In the genomic region with DNA sequence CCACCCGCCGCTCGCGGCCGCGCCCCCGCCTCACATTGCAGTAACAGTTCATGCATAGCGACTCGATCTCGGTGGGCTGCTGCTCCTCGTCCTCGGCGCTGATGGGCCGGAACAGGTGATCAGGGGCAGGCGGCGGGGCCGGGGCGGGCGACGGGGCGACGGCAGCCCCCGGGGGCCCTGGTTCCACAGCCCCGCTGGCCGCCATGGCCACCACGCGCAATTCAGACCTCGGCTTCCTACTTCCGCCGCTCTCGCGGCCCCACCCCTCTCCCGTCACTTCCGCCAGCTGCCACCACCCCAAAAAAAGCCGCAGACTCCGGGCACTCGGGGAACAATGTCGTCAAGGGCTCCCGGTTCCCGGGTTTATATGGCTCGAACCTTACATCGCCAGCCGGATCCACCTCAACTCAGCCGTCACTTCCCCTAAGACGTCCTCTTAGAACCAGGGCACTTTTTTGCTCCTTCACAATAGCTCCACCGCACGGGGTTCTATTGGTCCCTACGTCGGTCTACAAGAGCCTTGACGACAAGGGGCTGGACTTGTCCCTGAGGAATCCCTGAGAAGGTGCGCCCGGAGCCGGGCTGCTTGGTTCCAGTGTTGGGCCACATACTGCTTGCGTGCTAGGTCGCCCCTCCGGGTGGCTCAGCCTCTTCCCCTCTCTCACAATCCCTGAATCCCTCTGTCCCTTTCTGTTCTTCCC, we compare ENCODE assay signal across 1 cellular context.
TF ChIP-seq lines count a peak whose summit lies in the region.

A gene with protein sequence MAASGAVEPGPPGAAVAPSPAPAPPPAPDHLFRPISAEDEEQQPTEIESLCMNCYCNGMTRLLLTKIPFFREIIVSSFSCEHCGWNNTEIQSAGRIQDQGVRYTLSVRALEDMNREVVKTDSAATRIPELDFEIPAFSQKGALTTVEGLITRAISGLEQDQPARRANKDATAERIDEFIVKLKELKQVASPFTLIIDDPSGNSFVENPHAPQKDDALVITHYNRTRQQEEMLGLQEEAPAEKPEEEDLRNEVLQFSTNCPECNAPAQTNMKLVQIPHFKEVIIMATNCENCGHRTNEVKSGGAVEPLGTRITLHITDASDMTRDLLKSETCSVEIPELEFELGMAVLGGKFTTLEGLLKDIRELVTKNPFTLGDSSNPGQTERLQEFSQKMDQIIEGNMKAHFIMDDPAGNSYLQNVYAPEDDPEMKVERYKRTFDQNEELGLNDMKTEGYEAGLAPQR (minus strand): TSS at position 238 of the 701 bp plus-strand sequence. CDS start 33 bp downstream, at position 205.

TF ChIP-seq in HepG2, 621 proteins besides CTCF, POLR2A, EP300 and RAD21 (continued from another document and continues in another):
- TF ChIP-seq, protein P1, sequence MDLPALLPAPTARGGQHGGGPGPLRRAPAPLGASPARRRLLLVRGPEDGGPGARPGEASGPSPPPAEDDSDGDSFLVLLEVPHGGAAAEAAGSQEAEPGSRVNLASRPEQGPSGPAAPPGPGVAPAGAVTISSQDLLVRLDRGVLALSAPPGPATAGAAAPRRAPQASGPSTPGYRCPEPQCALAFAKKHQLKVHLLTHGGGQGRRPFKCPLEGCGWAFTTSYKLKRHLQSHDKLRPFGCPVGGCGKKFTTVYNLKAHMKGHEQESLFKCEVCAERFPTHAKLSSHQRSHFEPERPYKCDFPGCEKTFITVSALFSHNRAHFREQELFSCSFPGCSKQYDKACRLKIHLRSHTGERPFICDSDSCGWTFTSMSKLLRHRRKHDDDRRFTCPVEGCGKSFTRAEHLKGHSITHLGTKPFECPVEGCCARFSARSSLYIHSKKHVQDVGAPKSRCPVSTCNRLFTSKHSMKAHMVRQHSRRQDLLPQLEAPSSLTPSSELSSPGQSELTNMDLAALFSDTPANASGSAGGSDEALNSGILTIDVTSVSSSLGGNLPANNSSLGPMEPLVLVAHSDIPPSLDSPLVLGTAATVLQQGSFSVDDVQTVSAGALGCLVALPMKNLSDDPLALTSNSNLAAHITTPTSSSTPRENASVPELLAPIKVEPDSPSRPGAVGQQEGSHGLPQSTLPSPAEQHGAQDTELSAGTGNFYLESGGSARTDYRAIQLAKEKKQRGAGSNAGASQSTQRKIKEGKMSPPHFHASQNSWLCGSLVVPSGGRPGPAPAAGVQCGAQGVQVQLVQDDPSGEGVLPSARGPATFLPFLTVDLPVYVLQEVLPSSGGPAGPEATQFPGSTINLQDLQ (CRISPR knock-in tag; IDR thresholded peaks at IDR 0.05): no peak
- peak; percentile 95 for TF ChIP-seq SAP130 (CRISPR knock-in tag; IDR thresholded peaks at IDR 0.05; ENCODE audit: low read depth)
- peak; percentile 49; the same call in 1 of the 2 replicates for TF ChIP-seq ZBTB7B (CRISPR knock-in tag; IDR thresholded peaks at IDR 0.05)
- TF ChIP-seq NR2C2 (CRISPR knock-in tag; IDR thresholded peaks at IDR 0.05; ENCODE audit: borderline replicate concordance): no peak
- TF ChIP-seq PHF20 (CRISPR knock-in tag; IDR thresholded peaks at IDR 0.05): peak; percentile 88
- no peak for TF ChIP-seq SIN3B (IDR thresholded peaks at IDR 0.05; ENCODE audit: low read length)
- TF ChIP-seq BRCA1 (CRISPR knock-in tag; IDR thresholded peaks at IDR 0.05): no peak
- peak; percentile 36 for TF ChIP-seq ZFY (CRISPR knock-in tag; IDR thresholded peaks at IDR 0.05)
- TF ChIP-seq, protein P2, sequence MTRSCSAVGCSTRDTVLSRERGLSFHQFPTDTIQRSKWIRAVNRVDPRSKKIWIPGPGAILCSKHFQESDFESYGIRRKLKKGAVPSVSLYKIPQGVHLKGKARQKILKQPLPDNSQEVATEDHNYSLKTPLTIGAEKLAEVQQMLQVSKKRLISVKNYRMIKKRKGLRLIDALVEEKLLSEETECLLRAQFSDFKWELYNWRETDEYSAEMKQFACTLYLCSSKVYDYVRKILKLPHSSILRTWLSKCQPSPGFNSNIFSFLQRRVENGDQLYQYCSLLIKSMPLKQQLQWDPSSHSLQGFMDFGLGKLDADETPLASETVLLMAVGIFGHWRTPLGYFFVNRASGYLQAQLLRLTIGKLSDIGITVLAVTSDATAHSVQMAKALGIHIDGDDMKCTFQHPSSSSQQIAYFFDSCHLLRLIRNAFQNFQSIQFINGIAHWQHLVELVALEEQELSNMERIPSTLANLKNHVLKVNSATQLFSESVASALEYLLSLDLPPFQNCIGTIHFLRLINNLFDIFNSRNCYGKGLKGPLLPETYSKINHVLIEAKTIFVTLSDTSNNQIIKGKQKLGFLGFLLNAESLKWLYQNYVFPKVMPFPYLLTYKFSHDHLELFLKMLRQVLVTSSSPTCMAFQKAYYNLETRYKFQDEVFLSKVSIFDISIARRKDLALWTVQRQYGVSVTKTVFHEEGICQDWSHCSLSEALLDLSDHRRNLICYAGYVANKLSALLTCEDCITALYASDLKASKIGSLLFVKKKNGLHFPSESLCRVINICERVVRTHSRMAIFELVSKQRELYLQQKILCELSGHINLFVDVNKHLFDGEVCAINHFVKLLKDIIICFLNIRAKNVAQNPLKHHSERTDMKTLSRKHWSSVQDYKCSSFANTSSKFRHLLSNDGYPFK (CRISPR knock-in tag; IDR thresholded peaks at IDR 0.05; ENCODE audit: borderline replicate concordance): peak; percentile 87; the same call in 1 of the 2 replicates
- peak; percentile 69; the same call in 1 of the 2 replicates for TF ChIP-seq ZNF230 (CRISPR knock-in tag; IDR thresholded peaks at IDR 0.05)
- no peak for TF ChIP-seq ZNF652 (CRISPR knock-in tag; IDR thresholded peaks at IDR 0.05; ENCODE audit: borderline replicate concordance, low read depth)
- no peak for TF ChIP-seq MBD4 (IDR thresholded peaks at IDR 0.05; ENCODE audit: borderline replicate concordance, low read length)
- TF ChIP-seq, protein P3, sequence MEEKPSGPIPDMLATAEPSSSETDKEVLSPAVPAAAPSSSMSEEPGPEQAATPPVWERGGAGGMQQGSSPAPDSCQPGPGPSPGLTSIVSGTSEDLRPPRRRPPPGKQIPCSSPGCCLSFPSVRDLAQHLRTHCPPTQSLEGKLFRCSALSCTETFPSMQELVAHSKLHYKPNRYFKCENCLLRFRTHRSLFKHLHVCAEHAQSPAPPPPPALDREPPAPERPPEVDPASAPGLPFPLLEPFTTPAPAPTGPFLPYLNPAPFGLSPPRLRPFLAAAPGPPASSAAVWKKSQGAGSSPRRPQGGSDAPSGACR (CRISPR knock-in tag; IDR thresholded peaks at IDR 0.05): peak; percentile 28; the same call in 1 of the 2 replicates
- 0 out of 2 replicates have a peak, but pooled peaks have one; percentile 43 for TF ChIP-seq ZFP36L2 (CRISPR knock-in tag; IDR thresholded peaks at IDR 0.05)
- TF ChIP-seq, protein P4, sequence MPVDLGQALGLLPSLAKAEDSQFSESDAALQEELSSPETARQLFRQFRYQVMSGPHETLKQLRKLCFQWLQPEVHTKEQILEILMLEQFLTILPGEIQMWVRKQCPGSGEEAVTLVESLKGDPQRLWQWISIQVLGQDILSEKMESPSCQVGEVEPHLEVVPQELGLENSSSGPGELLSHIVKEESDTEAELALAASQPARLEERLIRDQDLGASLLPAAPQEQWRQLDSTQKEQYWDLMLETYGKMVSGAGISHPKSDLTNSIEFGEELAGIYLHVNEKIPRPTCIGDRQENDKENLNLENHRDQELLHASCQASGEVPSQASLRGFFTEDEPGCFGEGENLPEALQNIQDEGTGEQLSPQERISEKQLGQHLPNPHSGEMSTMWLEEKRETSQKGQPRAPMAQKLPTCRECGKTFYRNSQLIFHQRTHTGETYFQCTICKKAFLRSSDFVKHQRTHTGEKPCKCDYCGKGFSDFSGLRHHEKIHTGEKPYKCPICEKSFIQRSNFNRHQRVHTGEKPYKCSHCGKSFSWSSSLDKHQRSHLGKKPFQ (CRISPR knock-in tag; IDR thresholded peaks at IDR 0.05; ENCODE audit: insufficient replicate concordance): peak; percentile 73
- TF ChIP-seq, protein P5, sequence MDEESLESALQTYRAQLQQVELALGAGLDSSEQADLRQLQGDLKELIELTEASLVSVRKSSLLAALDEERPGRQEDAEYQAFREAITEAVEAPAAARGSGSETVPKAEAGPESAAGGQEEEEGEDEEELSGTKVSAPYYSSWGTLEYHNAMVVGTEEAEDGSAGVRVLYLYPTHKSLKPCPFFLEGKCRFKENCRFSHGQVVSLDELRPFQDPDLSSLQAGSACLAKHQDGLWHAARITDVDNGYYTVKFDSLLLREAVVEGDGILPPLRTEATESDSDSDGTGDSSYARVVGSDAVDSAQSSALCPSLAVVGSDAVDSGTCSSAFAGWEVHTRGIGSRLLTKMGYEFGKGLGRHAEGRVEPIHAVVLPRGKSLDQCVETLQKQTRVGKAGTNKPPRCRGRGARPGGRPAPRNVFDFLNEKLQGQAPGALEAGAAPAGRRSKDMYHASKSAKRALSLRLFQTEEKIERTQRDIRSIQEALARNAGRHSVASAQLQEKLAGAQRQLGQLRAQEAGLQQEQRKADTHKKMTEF (CRISPR knock-in tag; IDR thresholded peaks at IDR 0.05): peak; percentile 74
- TF ChIP-seq ATF7-NPFF (CRISPR knock-in tag; IDR thresholded peaks at IDR 0.05; ENCODE audit: low read depth): peak; percentile 38
- TF ChIP-seq, protein P6, sequence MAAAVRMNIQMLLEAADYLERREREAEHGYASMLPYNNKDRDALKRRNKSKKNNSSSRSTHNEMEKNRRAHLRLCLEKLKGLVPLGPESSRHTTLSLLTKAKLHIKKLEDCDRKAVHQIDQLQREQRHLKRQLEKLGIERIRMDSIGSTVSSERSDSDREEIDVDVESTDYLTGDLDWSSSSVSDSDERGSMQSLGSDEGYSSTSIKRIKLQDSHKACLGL (CRISPR knock-in tag; IDR thresholded peaks at IDR 0.05): peak; percentile 53; the same call in 1 of the 2 replicates
- TF ChIP-seq GABPA (IDR thresholded peaks at IDR 0.05; ENCODE audit: low read depth, low read length): peak; percentile 81
- TF ChIP-seq GABPA (CRISPR knock-in tag; IDR thresholded peaks at IDR 0.05; ENCODE audit: low read depth): peak; percentile 92
- peak; percentile 71 for TF ChIP-seq HOXA3 (CRISPR knock-in tag; IDR thresholded peaks at IDR 0.05)
- peak; percentile 73 for TF ChIP-seq THAP11 (CRISPR knock-in tag; IDR thresholded peaks at IDR 0.05)
- peak; percentile 96 for TF ChIP-seq AGO1 (IDR thresholded peaks at IDR 0.05; ENCODE audit: low read depth, low read length, poor library complexity, severe bottlenecking)
- 0 out of 2 replicates have a peak, but pooled peaks have one; percentile 17 for TF ChIP-seq ZNF205 (CRISPR knock-in tag; IDR thresholded peaks at IDR 0.05)
- TF ChIP-seq AGO2 (optimal IDR thresholded peaks at IDR 0.05; ENCODE audit: low read depth, low read length): peak; percentile 88
- TF ChIP-seq ZNF446 (CRISPR knock-in tag; IDR thresholded peaks at IDR 0.05): 0 out of 2 replicates have a peak, but pooled peaks have one; percentile 62
- no peak for TF ChIP-seq HOXA5 (CRISPR knock-in tag; IDR thresholded peaks at IDR 0.05)
- no peak for TF ChIP-seq SMYD3 (CRISPR knock-in tag; IDR thresholded peaks at IDR 0.05)
- peak; percentile 49; the same call in 1 of the 2 replicates for TF ChIP-seq ETV5 (CRISPR knock-in tag; IDR thresholded peaks at IDR 0.05; ENCODE audit: borderline replicate concordance)
- TF ChIP-seq PRPF4 (IDR thresholded peaks at IDR 0.05; ENCODE audit: low read depth, low read length, poor library complexity, severe bottlenecking): no peak
- TF ChIP-seq, protein P7, sequence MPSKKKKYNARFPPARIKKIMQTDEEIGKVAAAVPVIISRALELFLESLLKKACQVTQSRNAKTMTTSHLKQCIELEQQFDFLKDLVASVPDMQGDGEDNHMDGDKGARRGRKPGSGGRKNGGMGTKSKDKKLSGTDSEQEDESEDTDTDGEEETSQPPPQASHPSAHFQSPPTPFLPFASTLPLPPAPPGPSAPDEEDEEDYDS (CRISPR knock-in tag; IDR thresholded peaks at IDR 0.05): 0 out of 2 replicates have a peak, but pooled peaks have one; percentile 20
- TF ChIP-seq ZNF530 (CRISPR knock-in tag; IDR thresholded peaks at IDR 0.05; ENCODE audit: low read depth): no peak
- peak; percentile 37; the same call in 1 of the 2 replicates for TF ChIP-seq HIVEP1 (CRISPR knock-in tag; IDR thresholded peaks at IDR 0.05)
- no peak for TF ChIP-seq ZSCAN29 (CRISPR knock-in tag; conservative IDR thresholded peaks at IDR 0.05)
- TF ChIP-seq TGIF2 (CRISPR knock-in tag; IDR thresholded peaks at IDR 0.05): 0 out of 2 replicates have a peak, but pooled peaks have one; percentile 27
- TF ChIP-seq RBM39 (IDR thresholded peaks at IDR 0.05; ENCODE audit: low read depth, low read length, poor library complexity, severe bottlenecking): peak; percentile 86
- TF ChIP-seq IKZF4 (CRISPR knock-in tag; IDR thresholded peaks at IDR 0.05; ENCODE audit: borderline replicate concordance, low read depth, not compliant biosample characterization): peak; percentile 53
- TF ChIP-seq, protein P8, sequence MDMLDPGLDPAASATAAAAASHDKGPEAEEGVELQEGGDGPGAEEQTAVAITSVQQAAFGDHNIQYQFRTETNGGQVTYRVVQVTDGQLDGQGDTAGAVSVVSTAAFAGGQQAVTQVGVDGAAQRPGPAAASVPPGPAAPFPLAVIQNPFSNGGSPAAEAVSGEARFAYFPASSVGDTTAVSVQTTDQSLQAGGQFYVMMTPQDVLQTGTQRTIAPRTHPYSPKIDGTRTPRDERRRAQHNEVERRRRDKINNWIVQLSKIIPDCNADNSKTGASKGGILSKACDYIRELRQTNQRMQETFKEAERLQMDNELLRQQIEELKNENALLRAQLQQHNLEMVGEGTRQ (IDR thresholded peaks at IDR 0.05; ENCODE audit: low read depth, low read length): no peak
- TF ChIP-seq, protein P8 (CRISPR knock-in tag; IDR thresholded peaks at IDR 0.05; ENCODE audit: borderline replicate concordance): no peak; the same call in 1 of the 2 replicates
- no peak for TF ChIP-seq KDM6A (CRISPR knock-in tag; IDR thresholded peaks at IDR 0.05; ENCODE audit: low read depth)
- no peak for TF ChIP-seq NONO (IDR thresholded peaks at IDR 0.05)
- TF ChIP-seq NONO (CRISPR knock-in tag; conservative IDR thresholded peaks at IDR 0.05): peak; percentile 30; the same call in 1 of the 2 replicates
- no peak for TF ChIP-seq ASH2L (IDR thresholded peaks at IDR 0.05; ENCODE audit: insufficient read length, low read depth, low read length)
- TF ChIP-seq HNRNPLL (IDR thresholded peaks at IDR 0.05; ENCODE audit: low read depth, low read length, poor library complexity, severe bottlenecking): peak; percentile 52
- peak; percentile 54; the same call in 1 of the 2 replicates for TF ChIP-seq FOXC1 (CRISPR knock-in tag; IDR thresholded peaks at IDR 0.05; ENCODE audit: borderline replicate concordance)
- TF ChIP-seq TOPORS (CRISPR knock-in tag; IDR thresholded peaks at IDR 0.05): peak; percentile 86; the same call in 1 of the 2 replicates
- no peak for TF ChIP-seq ZSCAN30 (CRISPR knock-in tag; IDR thresholded peaks at IDR 0.05)
